In genomic region chr17:10114931-10115535, GRCh38 we compare ENCODE assay signal across 8 cellular contexts.
DNase-seq lines count a peak whose midpoint lies in the region.

No MANE protein-coding gene starts in this region.

- peak overlapping the region; percentile 85 for H3K27ac ChIP-seq in temporal lobe (ENCODE audit: low read depth, low read length)

- DNase-seq in NK-92 treated with Interleukin-12 subunit alpha and Interleukin-12 subunit beta, amount 100 ng/mL, for 24 hours (lab: John Stamatoyannopoulos, UW) = peak; percentile 85
- DNase-seq in NK-92 (lab: John Stamatoyannopoulos, UW; ENCODE audit: unreplicated experiment) (no peak), MV-4-11 (lab: John Stamatoyannopoulos, UW) (peak; percentile 100), activated T-cell treated with anti-CD3 and anti-CD28 coated beads for 48 hours (ENCODE audit: low read depth) (peak; percentile 45), fibroblast of gingiva (ENCODE audit: low read depth) (peak; percentile 96), non-pigmented ciliary epithelial cell (ENCODE audit: low read depth) (peak; percentile 79), NCI-H128 (lab: John Stamatoyannopoulos, UW; ENCODE audit: unreplicated experiment) (no peak)

Comparison
In these comparisons a context has a peak if more than half of its experiments do, and no peak if none do; other contexts are left out.
1. DNase-seq: peak in NK-92 treated with Interleukin-12 subunit alpha and Interleukin-12 subunit beta, amount 100 ng/mL, for 24 hours (single experiment), MV-4-11 (single experiment), activated T-cell treated with anti-CD3 and anti-CD28 coated beads for 48 hours (single experiment), fibroblast of gingiva (single experiment) and non-pigmented ciliary epithelial cell (single experiment); none in NK-92 (single experiment) and NCI-H128 (single experiment).